In the genomic region with DNA sequence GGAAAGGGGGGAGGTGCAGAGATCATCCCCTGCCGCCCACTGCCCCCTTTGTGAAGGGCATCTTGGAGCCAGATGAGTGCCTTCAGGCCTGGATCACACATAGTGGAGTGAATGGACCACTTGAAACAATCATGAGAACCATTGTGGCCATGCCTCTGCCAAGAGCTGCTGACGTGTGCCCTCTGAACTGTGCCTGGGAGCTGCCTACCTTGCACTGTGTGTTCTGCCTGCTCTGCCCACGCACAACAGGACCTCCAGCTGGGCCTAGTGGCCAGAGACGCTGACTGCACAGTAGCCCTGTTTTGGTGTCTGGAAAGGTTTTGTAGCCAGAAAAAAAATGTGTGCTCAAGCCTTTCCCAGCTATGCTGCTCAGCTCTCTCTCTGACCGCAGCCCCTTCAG, we compare ENCODE assay signal across 26 cellular contexts. TPM values are rescaled to one million over a fixed set of nuclear protein-coding genes. Genes with fewer than 3 reads are reported as not detected.
DNase-seq lines count a peak whose midpoint lies in the region; ATAC-seq, FAIRE-seq and TF ChIP-seq lines count a peak whose summit lies in the region.
"Had no signal": no experiment of that assay in that cellular context is flagged by ENCODE, and none has a peak within 500 bp of the region (broad histone marks: within the 10 kb centered on the region; RNA-seq: fewer than 3 reads in every experiment).

No MANE protein-coding gene starts in this region.

- TF ChIP-seq POLR2A in K562 (conservative IDR thresholded peaks at IDR 0.05): 0 out of 2 replicates have a peak, but pooled peaks have one; percentile 13

- H3K4me3 Mint-ChIP-seq in stimulated activated effector memory CD8-positive, alpha-beta T cell treated with anti-CD3 and anti-CD28 coated beads, Interleukin-12 subunit alpha, Interleukin-12 subunit beta, amount 100 ng/mL, for 72 hours: no peak overlapping the region
- H3K4me3 Mint-ChIP-seq in activated CD4-positive, alpha-beta T cell treated with anti-CD3 and anti-CD28 coated beads, Interleukin-2, amount 10 ng/mL, durations not matched to agents 24 days and 14 days: no peak overlapping the region
- H3K4me3 Mint-ChIP-seq: activated naive CD4-positive, alpha-beta T cell treated with anti-CD3 and anti-CD28 coated beads for 36 hours had no signal

- no peaks in the 10 kb centered on the region for H4K20me1 ChIP-seq in K562 (replicated peaks; ENCODE audit: control insufficient read depth, insufficient read depth, low read length)

- no peaks in the 10 kb centered on the region for H3K27me3 ChIP-seq in right atrium auricular region
- peaks cover 18 to 35% of the 10 kb centered on the region in 2 experiments for H3K27me3 ChIP-seq in K562 (ENCODE audit: control insufficient read depth in 2 of 2, insufficient read depth in 2 of 2, low read length in 2 of 2)
- H3K27me3 ChIP-seq: BLaER1 treated with 17β-estradiol and CSF1 and Interleukin-3, amounts not matched to agents 10 nM and 100 nM had no signal

- no peak overlapping the region for H3K4me2 ChIP-seq in K562 (ENCODE audit: insufficient read depth, low read length)
- H3K4me2 ChIP-seq: BLaER1 treated with 17β-estradiol and CSF1 and Interleukin-3, amounts not matched to agents 10 nM and 100 nM had no signal

- H3K9ac ChIP-seq in K562 (ENCODE audit: insufficient read depth in 1 of 2, low read depth in 2 of 2, low read length in 2 of 2): no peak overlapping the region
- H3K9ac ChIP-seq: BLaER1 treated with 17β-estradiol and CSF1 and Interleukin-3, amounts not matched to agents 10 nM and 100 nM had no signal

- DNase-seq in Right ventricle myocardium superior (peak; percentile 63), right atrium auricular region (ENCODE audit: low spot score) (no peak), K562 (ENCODE audit: extremely low read depth in 1 of 4, low spot score in 3 of 4) (no peak), iPS-NIHi11 (ENCODE audit: low spot score) (peak; percentile 58), mesenteric fat pad (ENCODE audit: low spot score) (no peak)
- DNase-seq in stimulated activated effector memory CD8-positive, alpha-beta T cell treated with anti-CD3 and anti-CD28 coated beads, Interleukin-12 subunit alpha, Interleukin-12 subunit beta, amount 100 ng/mL, for 72 hours (ENCODE audit: low spot score in 2 of 2): no peak
- DNase-seq in activated CD4-positive, alpha-beta T cell treated with anti-CD3 and anti-CD28 coated beads, Interleukin-2, amount 10 ng/mL, durations not matched to agents 24 days and 14 days: no peak
- DNase-seq: ACHN; activated naive CD4-positive, alpha-beta T cell treated with anti-CD3 and anti-CD28 coated beads for 36 hours; activated T-cell treated with anti-CD3 and anti-CD28 coated beads for 4 hours; central memory CD4-positive, alpha-beta T cell; erythroblast; HCEC 1CT; NCI-H1048; NCI-H1930; NCI-H446 treated with DMSO at 0.1 percent for 48 hours; nucleus accumbens; SHP77; stimulated activated CD4-positive, alpha-beta T cell treated with anti-CD3 and anti-CD28 coated beads, Interleukin-15, amount 100 ng/mL, for 24 hours; T-helper 1 cell had no signal

- no TSS peak for BruUV-seq in K562 (replicated peaks; lab: Mats Ljungman, UMichigan)

- peaks cover 21% of the 10 kb centered on the region for H3K36me3 Mint-ChIP-seq in stimulated activated effector memory CD8-positive, alpha-beta T cell treated with anti-CD3 and anti-CD28 coated beads, Interleukin-12 subunit alpha, Interleukin-12 subunit beta, amount 100 ng/mL, for 72 hours
- peaks cover 20% of the 10 kb centered on the region for H3K36me3 Mint-ChIP-seq in activated CD4-positive, alpha-beta T cell treated with anti-CD3 and anti-CD28 coated beads, Interleukin-2, amount 10 ng/mL, durations not matched to agents 24 days and 14 days (ENCODE audit: low read depth)

- in situ Hi-C loops in K562 (cut with MboI): no loop called here

- CTCF ChIA-PET in K562 (lab: Yijun Ruan, JAX; ENCODE audit: low intra/inter-chr PET ratio): no interaction called here

- no peaks in the 10 kb centered on the region for H3K4me1 Mint-ChIP-seq in stimulated activated effector memory CD8-positive, alpha-beta T cell treated with anti-CD3 and anti-CD28 coated beads, Interleukin-12 subunit alpha, Interleukin-12 subunit beta, amount 100 ng/mL, for 72 hours
- no peaks in the 10 kb centered on the region for H3K4me1 Mint-ChIP-seq in activated CD4-positive, alpha-beta T cell treated with anti-CD3 and anti-CD28 coated beads, Interleukin-2, amount 10 ng/mL, durations not matched to agents 24 days and 14 days

- H3K4me1 ChIP-seq in right atrium auricular region (peaks cover 0 to 27% of the 10 kb centered on the region in 2 donors), K562 (replicated peaks in 1 of 2; ENCODE audit: control insufficient read depth in 2 of 2, insufficient read depth in 2 of 2, low read length in 2 of 2) (peaks cover 0 to 3% of the 10 kb centered on the region in 2 experiments; a peak in 1 of 5 replicates)
- H3K4me1 ChIP-seq: gastroesophageal sphincter had no signal

- WGBS in K562 (ENCODE audit: insufficient coverage, low coverage, missing lambda C conversion rate): 22% methylated on average over 5 of the region's 5 CpGs

- H3K27ac Mint-ChIP-seq in stimulated activated effector memory CD8-positive, alpha-beta T cell treated with anti-CD3 and anti-CD28 coated beads, Interleukin-12 subunit alpha, Interleukin-12 subunit beta, amount 100 ng/mL, for 72 hours: peak overlapping the region; percentile 11
- H3K27ac Mint-ChIP-seq in activated CD4-positive, alpha-beta T cell treated with anti-CD3 and anti-CD28 coated beads, Interleukin-2, amount 10 ng/mL, durations not matched to agents 24 days and 14 days: no peak overlapping the region
- H3K27ac Mint-ChIP-seq: activated naive CD4-positive, alpha-beta T cell treated with anti-CD3 and anti-CD28 coated beads for 36 hours had no signal

- H3K9me3 ChIP-seq in right atrium auricular region (no peaks in the 10 kb centered on the region), K562 (replicated peaks; ENCODE audit: control insufficient read depth, insufficient read depth, low read depth, low read length) (no peaks in the 10 kb centered on the region)
- H3K9me3 ChIP-seq: BLaER1 treated with 17β-estradiol and CSF1 and Interleukin-3, amounts not matched to agents 10 nM and 100 nM; gastroesophageal sphincter; thoracic aorta had no signal

- H3K4me3 ChIP-seq in right atrium auricular region (no peak overlapping the region), K562 (no peak overlapping the region)
- H3K4me3 ChIP-seq: BLaER1 treated with 17β-estradiol and CSF1 and Interleukin-3, amounts not matched to agents 10 nM and 100 nM; gastroesophageal sphincter; thoracic aorta had no signal

- intact Hi-C loops in Right ventricle myocardium superior (cut with DNase I) (no loop called here), K562 (cut with micrococcal nuclease) (no loop called here)
- intact Hi-C loops in activated CD4-positive, alpha-beta T cell treated with anti-CD3 and anti-CD28 coated beads, Interleukin-2, amount 10 ng/mL, durations not matched to agents 24 days and 14 days (cut with micrococcal nuclease): no loop called here

- peak; percentile 81 for ATAC-seq in Right ventricle myocardium superior (ENCODE audit: poor library complexity)
- ATAC-seq in K562: peak; percentile 34
- no peak for ATAC-seq in stimulated activated effector memory CD8-positive, alpha-beta T cell treated with anti-CD3 and anti-CD28 coated beads, Interleukin-12 subunit alpha, Interleukin-12 subunit beta, amount 100 ng/mL, for 72 hours
- no peak for ATAC-seq in GM21576 (IDR thresholded peaks at IDR 0.05; ENCODE audit: unreplicated experiment)
- ATAC-seq: gastroesophageal sphincter had no signal

- POLR2A ChIA-PET in K562 (lab: Yijun Ruan, JAX): interaction anchor here (0.6 to 1.5 kb wide), 2 partner anchors 10 to 40 kb away, joined by 3 to 4 read pairs; no protein-coding TSS in a partner anchor

- H3K9me1 ChIP-seq in K562 (ENCODE audit: control insufficient read depth, insufficient read depth, low read length): no peaks in the 10 kb centered on the region

- TF ChIP-seq CTCF in right atrium auricular region (IDR thresholded peaks at IDR 0.05) (no peak), K562 (IDR thresholded peaks at IDR 0.05 in 2 of 3, conservative IDR thresholded peaks at IDR 0.05 in 1 of 3; ENCODE audit: insufficient read depth in 2 of 3, low read depth in 1 of 3, low read length in 3 of 3) (no peak)

- no peak for FAIRE-seq in K562 (lab: Jason Lieb, UNC)
- FAIRE-seq: G401.6 had no signal

- H3K27ac ChIP-seq in right atrium auricular region (no peak overlapping the region), K562 (ENCODE audit: extremely low read depth, low read depth, low read length) (no peak overlapping the region)
- H3K27ac ChIP-seq: BLaER1 treated with 17β-estradiol and CSF1 and Interleukin-3, amounts not matched to agents 10 nM and 100 nM; gastroesophageal sphincter; thoracic aorta had no signal

- TF ChIP-seq EP300 in K562 (IDR thresholded peaks at IDR 0.05; ENCODE audit: low read length): no peak

- H3K79me2 ChIP-seq in K562 (ENCODE audit: control insufficient read depth, insufficient read depth, low read length): no peaks in the 10 kb centered on the region

- peaks cover 21% of the 10 kb centered on the region for H3K36me3 ChIP-seq in right atrium auricular region
- peaks cover 21% of the 10 kb centered on the region; the same call in 2 of the 3 replicates for H3K36me3 ChIP-seq in K562 (ENCODE audit: control insufficient read depth, insufficient read depth, low read length)

- no peak overlapping the region for H2AFZ ChIP-seq in K562 (ENCODE audit: low read depth, low read length)

- no peak for TF ChIP-seq RAD21 in K562 (CRISPR knock-in tag; conservative IDR thresholded peaks at IDR 0.05 in 1 of 2, IDR thresholded peaks at IDR 0.05 in 1 of 2)

- H3K27me3 Mint-ChIP-seq in activated CD4-positive, alpha-beta T cell treated with anti-CD3 and anti-CD28 coated beads, Interleukin-2, amount 10 ng/mL, durations not matched to agents 24 days and 14 days: no peaks in the 10 kb centered on the region

- H3K9me3 Mint-ChIP-seq in stimulated activated effector memory CD8-positive, alpha-beta T cell treated with anti-CD3 and anti-CD28 coated beads, Interleukin-12 subunit alpha, Interleukin-12 subunit beta, amount 100 ng/mL, for 72 hours: no peaks in the 10 kb centered on the region
- H3K9me3 Mint-ChIP-seq in activated CD4-positive, alpha-beta T cell treated with anti-CD3 and anti-CD28 coated beads, Interleukin-2, amount 10 ng/mL, durations not matched to agents 24 days and 14 days: no peaks in the 10 kb centered on the region
- H3K9me3 Mint-ChIP-seq: activated naive CD4-positive, alpha-beta T cell treated with anti-CD3 and anti-CD28 coated beads for 36 hours had no signal

RNA-seq across cellular contexts. Expression of gene ADIG, which starts 1.8 kb away (rescaled TPM):
- total RNA-seq in Right ventricle myocardium superior: not detected
- total RNA-seq in right atrium auricular region: not detected
- total RNA-seq in K562 (2011; cell fraction: chromatin; rRNA removed; ENCODE audit: low replicate concordance): not detected in 2 replicates
- total RNA-seq in K562 (2011; cell fraction: nucleolus; rRNA removed): not detected in 2 replicates
- total RNA-seq in K562 (2011; cell fraction: nucleoplasm; rRNA removed): not detected in 2 replicates
- total RNA-seq in K562 (2014; rRNA removed): not detected in 2 replicates
- not detected in 2 replicates for total RNA-seq in K562 (2014; rRNA removed; fragmentation: Illumina TruSeq; extraction: Trizol)
- total RNA-seq in K562 (2015; rRNA removed; fragmentation: Illumina TruSeq; extraction: Trizol): not detected in 2 replicates
- not detected in 2 replicates for total RNA-seq in K562 (2021)
- not detected in 2 replicates for polyA plus RNA-seq in K562 (2011; rRNA removed)
- not detected in 2 replicates for polyA plus RNA-seq in K562 (2011; cell fraction: cytosol; rRNA removed)
- not detected in 2 replicates for polyA plus RNA-seq in K562 (2011; cell fraction: nucleus; rRNA removed)
- not detected in 2 replicates for polyA plus RNA-seq in K562 (2012)
- not detected in 2 replicates for polyA plus RNA-seq in K562 (2014; fragmentation: Illumina TruSeq; extraction: Trizol)
- polyA plus RNA-seq in K562 (2014; fragmentation: Nextera tagmentation; extraction: Ambion mirVana): not detected
- polyA plus RNA-seq in K562 (2014; rRNA removed): not detected in 2 replicates
- polyA minus RNA-seq in K562 (2011; rRNA and poly(A)+ RNA removed): not detected in 2 replicates
- polyA minus RNA-seq in K562 (2011; cell fraction: cytosol; rRNA and poly(A)+ RNA removed): not detected in 2 replicates
- not detected in 2 replicates for polyA minus RNA-seq in K562 (2011; cell fraction: nucleus; rRNA and poly(A)+ RNA removed)
- total RNA-seq in activated CD4-positive, alpha-beta T cell treated with anti-CD3 and anti-CD28 coated beads, Interleukin-2, amount 10 ng/mL, durations not matched to agents 24 days and 14 days: not detected in 2 replicates
- not detected for total RNA-seq in mesenteric fat pad
- total RNA-seq: activated naive CD4-positive, alpha-beta T cell treated with anti-CD3 and anti-CD28 coated beads for 36 hours; gastroesophageal sphincter; LHCN-M2; thoracic aorta had no signal

RNA-seq across cellular contexts. Expression of gene ARHGAP40, which starts 22.4 kb away (rescaled TPM):
- total RNA-seq in Right ventricle myocardium superior (not detected), right atrium auricular region (not detected), K562 (2014; rRNA removed) (not detected in 2 replicates), K562 (2014; rRNA removed; fragmentation: Illumina TruSeq; extraction: Trizol) (not detected in 2 replicates), K562 (2015; rRNA removed; fragmentation: Illumina TruSeq; extraction: Trizol) (not detected in 2 replicates), K562 (2021) (not detected in 2 replicates), mesenteric fat pad (not detected)
- total RNA-seq in K562 (2011; cell fraction: chromatin; rRNA removed; ENCODE audit: low replicate concordance): 0.09 TPM in 1 of 2 replicates, not detected in the other
- total RNA-seq in K562 (2011; cell fraction: nucleolus; rRNA removed): not detected in 2 replicates
- not detected in 2 replicates for total RNA-seq in K562 (2011; cell fraction: nucleoplasm; rRNA removed)
- polyA plus RNA-seq in K562 (2011; rRNA removed) (not detected in 2 replicates), K562 (2014; fragmentation: Illumina TruSeq; extraction: Trizol) (not detected in 2 replicates), K562 (2014; fragmentation: Nextera tagmentation; extraction: Ambion mirVana) (not detected), K562 (2014; rRNA removed) (not detected in 2 replicates)
- polyA plus RNA-seq in K562 (2011; cell fraction: cytosol; rRNA removed): not detected in 2 replicates
- 0.10 and 0.11 TPM in 2 replicates for polyA plus RNA-seq in K562 (2011; cell fraction: nucleus; rRNA removed)
- 0.03 TPM in 1 of 2 replicates, not detected in the other for polyA plus RNA-seq in K562 (2012)
- polyA minus RNA-seq in K562 (2011; rRNA and poly(A)+ RNA removed): not detected in 2 replicates
- not detected in 2 replicates for polyA minus RNA-seq in K562 (2011; cell fraction: cytosol; rRNA and poly(A)+ RNA removed)
- polyA minus RNA-seq in K562 (2011; cell fraction: nucleus; rRNA and poly(A)+ RNA removed): not detected in 2 replicates
- not detected in 2 replicates for total RNA-seq in activated CD4-positive, alpha-beta T cell treated with anti-CD3 and anti-CD28 coated beads, Interleukin-2, amount 10 ng/mL, durations not matched to agents 24 days and 14 days
- total RNA-seq: activated naive CD4-positive, alpha-beta T cell treated with anti-CD3 and anti-CD28 coated beads for 36 hours; gastroesophageal sphincter; LHCN-M2; thoracic aorta had no signal

Comparison
In these comparisons a context has a peak if more than half of its experiments do, and no peak if none do; other contexts are left out.
1. DNase-seq: peak in Right ventricle myocardium superior (single experiment) and iPS-NIHi11 (single experiment); none in right atrium auricular region (single experiment), K562 (0 of 4), stimulated activated effector memory CD8-positive, alpha-beta T cell treated with anti-CD3 and anti-CD28 coated beads, Interleukin-12 subunit alpha, Interleukin-12 subunit beta, amount 100 ng/mL, for 72 hours (0 of 2), activated CD4-positive, alpha-beta T cell treated with anti-CD3 and anti-CD28 coated beads, Interleukin-2, amount 10 ng/mL, durations not matched to agents 24 days and 14 days (single experiment) and mesenteric fat pad (single experiment).
2. ATAC-seq: peak in Right ventricle myocardium superior (single experiment) and K562 (single experiment); none in stimulated activated effector memory CD8-positive, alpha-beta T cell treated with anti-CD3 and anti-CD28 coated beads, Interleukin-12 subunit alpha, Interleukin-12 subunit beta, amount 100 ng/mL, for 72 hours (single experiment) and GM21576 (single experiment).